Comparison of ENCODE assay signal across 27 cellular contexts in genomic region chr3:25673738-25674298, GRCh38.
"Had no signal": no experiment of that assay in that cellular context is flagged by ENCODE, and none has a peak within 500 bp of the region (broad histone marks: within the 10 kb centered on the region; RNA-seq: fewer than 3 reads in every experiment).

No MANE protein-coding gene starts in this region.

- H3K27ac ChIP-seq: stomach, suprapubic skin, testis, thoracic aorta, thyroid gland, tibial artery, tibial nerve, transverse colon, upper lobe of left lung, upper lobe of right lung, uterus, vagina had no signal

- H3K4me3 ChIP-seq: stomach, suprapubic skin, testis, thoracic aorta, thyroid gland, tibial artery, tibial nerve, transverse colon, upper lobe of left lung, upper lobe of right lung, uterus, vagina had no signal

- FAIRE-seq: urothelium cell line had no signal

- ATAC-seq: stimulated activated effector memory CD8-positive, alpha-beta T cell treated with anti-CD3 and anti-CD28 coated beads, Interleukin-12 subunit alpha, Interleukin-12 subunit beta, amount 100 ng/mL, for 72 hours; stimulated activated memory B cell treated with anti-CD40 and anti-IgM and Interleukin-4, amounts not matched to agents 10 μg/mL and 1 μg/mL and 100 μg/mL, for 72 hours; stimulated activated naive B cell treated with anti-CD40 and anti-IgM and Interleukin-4, amounts not matched to agents 10 μg/mL and 1 μg/mL and 100 μg/mL, for 72 hours; stimulated activated naive CD8-positive, alpha-beta T cell treated with anti-CD3 and anti-CD28 coated beads, Interleukin-15, amount 100 ng/mL, for 72 hours had no signal

- H3K36me3 ChIP-seq: stomach, suprapubic skin, thoracic aorta, thyroid gland, tibial artery, tibial nerve, transverse colon, upper lobe of left lung, upper lobe of right lung, uterus, vagina had no signal

- DNase-seq: stimulated activated CD4-positive, alpha-beta T cell treated with anti-CD3 and anti-CD28 coated beads, Interleukin-2, amount 100 ng/mL, for 48 hours; stimulated activated CD4-positive, alpha-beta T cell treated with anti-CD3 and anti-CD28 coated beads, Interleukin-4, amount 100 ng/mL, for 1 hour; stimulated activated CD4-positive, alpha-beta T cell treated with anti-CD3 and anti-CD28 coated beads, Interleukin-4, amount 100 ng/mL, for 24 hours; stimulated activated CD4-positive, alpha-beta T cell treated with anti-CD3 and anti-CD28 coated beads, Interleukin-4, amount 100 ng/mL, for 4 hours; stimulated activated CD8-positive, alpha-beta memory T cell treated with anti-CD3 and anti-CD28 coated beads, Interleukin-4, amount 100 ng/mL, for 48 hours; stimulated activated naive B cell treated with anti-CD40 and anti-IgM and Interleukin-4, amounts not matched to agents 10 μg/mL and 1 μg/mL and 100 μg/mL, for 72 hours; stimulated activated naive CD4-positive, alpha-beta T cell; stimulated activated naive CD4-positive, alpha-beta T cell treated with Interleukin-2 at 50 U/mL for 16 hours; stimulated activated naive CD8-positive, alpha-beta T cell treated with anti-CD3 and anti-CD28 coated beads, Interleukin-15, amount 100 ng/mL, for 72 hours; stimulated activated naive CD8-positive, alpha-beta T cell treated with anti-CD3 and anti-CD28 coated beads, Interleukin-15, Interleukin-2, amounts not matched to agents 100 U/mL and 50 U/mL, for 24 hours; stomach; substantia nigra; testis; thyroid gland; tibial artery; transverse colon; trophoblast cell; upper lobe of right lung; uterus had no signal

- H3K4me1 ChIP-seq: suprapubic skin, testis, thyroid gland, tibial artery, upper lobe of left lung, upper lobe of right lung, uterus, vagina had no signal

- H3K27me3 ChIP-seq: stomach, suprapubic skin, testis, thyroid gland, tibial nerve, transverse colon, upper lobe of left lung, upper lobe of right lung, uterus, vagina had no signal

- H3K9me3 ChIP-seq: stomach, suprapubic skin, testis, thoracic aorta, thyroid gland, tibial artery, tibial nerve, transverse colon, upper lobe of left lung, upper lobe of right lung, uterus, vagina had no signal
